20 cellular contexts compared by ENCODE assay signal in the genomic region with DNA sequence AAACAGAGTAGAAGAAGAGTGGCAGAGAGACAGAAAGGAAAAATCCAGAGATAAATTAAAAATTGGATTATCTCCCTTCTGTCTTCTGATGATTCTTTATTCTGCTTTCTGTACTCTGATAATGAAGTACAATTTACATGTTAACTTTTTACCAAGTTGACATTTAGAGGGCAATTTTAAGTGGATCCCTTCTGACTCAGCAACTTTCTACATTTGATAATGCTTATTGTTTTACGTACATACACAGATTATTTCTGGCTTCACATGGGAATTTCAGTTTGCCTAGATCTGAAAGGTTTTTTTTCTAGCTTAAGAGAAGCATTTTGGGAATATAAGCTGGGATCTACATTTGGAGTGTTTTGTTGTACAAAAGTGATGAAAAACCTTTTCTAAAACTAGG.
DNase-seq lines count a peak whose midpoint lies in the region; TF ChIP-seq lines count a peak whose summit lies in the region.
"Had no signal": no experiment of that assay in that cellular context is flagged by ENCODE, and none has a peak within 500 bp of the region (broad histone marks: within the 10 kb centered on the region; RNA-seq: fewer than 3 reads in every experiment).

No MANE protein-coding gene starts in this region.

- no peak overlapping the region for H3K9ac ChIP-seq in Karpas-422 (ENCODE audit: low read length)
- H3K9ac ChIP-seq: BLaER1 had no signal

- no peak overlapping the region for H2AFZ ChIP-seq in Karpas-422 (ENCODE audit: low read length)

- H3K9me3 Mint-ChIP-seq in Calu3 (ENCODE audit: low read depth, unreplicated experiment), result peaks cover 2% of the 10 kb centered on the region
- H3K9me3 Mint-ChIP-seq: HFFc6 had no signal

- no peaks in the 10 kb centered on the region for H3K27me3 Mint-ChIP-seq in Calu3 (ENCODE audit: unreplicated experiment)
- H3K27me3 Mint-ChIP-seq: B cell; CD4-positive, CD25-positive, alpha-beta regulatory T cell had no signal

- intact Hi-C loops in Calu3 (cut with micrococcal nuclease; ENCODE audit: unreplicated experiment), result no loop called here

- no peak for TF ChIP-seq CTCF in Calu3 (IDR thresholded peaks at IDR 0.05; ENCODE audit: unreplicated experiment)
- no peak for TF ChIP-seq CTCF in fibroblast of the aortic adventitia (IDR thresholded peaks at IDR 0.05; ENCODE audit: insufficient read depth, low read length)

- no peak overlapping the region for H3K4me2 ChIP-seq in Karpas-422 (ENCODE audit: low read depth, low read length, poor library complexity, severe bottlenecking)
- H3K4me2 ChIP-seq: BLaER1 had no signal

- H3K4me3 Mint-ChIP-seq in Calu3 (ENCODE audit: low read depth, unreplicated experiment), result no peak overlapping the region
- H3K4me3 Mint-ChIP-seq: B cell; CD4-positive, CD25-positive, alpha-beta regulatory T cell; CD8-positive, alpha-beta T cell; HFFc6 had no signal

- peaks cover 12% of the 10 kb centered on the region for H3K9me3 ChIP-seq in Karpas-422 (ENCODE audit: low read length)
- H3K9me3 ChIP-seq: BLaER1, Caco-2, HAP-1 had no signal

- no peaks in the 10 kb centered on the region for H4K20me1 ChIP-seq in Karpas-422 (ENCODE audit: insufficient read depth, low read depth, low read length)
- H4K20me1 ChIP-seq: BLaER1 had no signal

- DNase-seq in Calu3 (no peak), OCI-M1 (lab: John Stamatoyannopoulos, UW) (peak; percentile 44), fibroblast of the aortic adventitia (ENCODE audit: low read depth) (peak; percentile 6), NCI-H446 (lab: John Stamatoyannopoulos, UW) (no peak), Karpas-422 (no peak), retina (no peak)
- DNase-seq: Caco-2; CD4-positive, CD25-positive, alpha-beta regulatory T cell; CD8-positive, alpha-beta T cell; DMS 273 treated with DMSO at 0.1 percent for 48 hours; DMS79; EL; GDM1; GOT3; HFFc6 had no signal

- no peaks in the 10 kb centered on the region for H3K9me2 ChIP-seq in Karpas-422 (replicated peaks; ENCODE audit: insufficient read depth, low read length)

- BruUV-seq in Calu3 (replicated peaks; lab: Mats Ljungman, UMichigan), result no TSS peak

- no peaks in the 10 kb centered on the region for H3K79me2 ChIP-seq in Karpas-422 (ENCODE audit: low read length)

- peak overlapping the region; percentile 91 for H3K27ac Mint-ChIP-seq in Calu3 (ENCODE audit: unreplicated experiment)
- H3K27ac Mint-ChIP-seq: B cell; CD4-positive, CD25-positive, alpha-beta regulatory T cell; CD8-positive, alpha-beta T cell; HFFc6 had no signal

- H3K4me3 ChIP-seq in fibroblast of the aortic adventitia (ENCODE audit: low read depth, low read length) (no peak overlapping the region), Karpas-422 (ENCODE audit: low read length) (no peak overlapping the region)
- H3K4me3 ChIP-seq: BLaER1, GM12878, HAP-1 had no signal

- no peak overlapping the region for H3K27ac ChIP-seq in Karpas-422 (ENCODE audit: low read length)
- H3K27ac ChIP-seq: BLaER1, C4-2B had no signal

- CTCF ChIA-PET in Calu3 (lab: Charles Lee), result interaction anchor here (1.1 kb wide), 1 partner anchor 9 kb away, joined by 3 read pairs; no protein-coding TSS in a partner anchor

- no peaks in the 10 kb centered on the region for H3K27me3 ChIP-seq in Karpas-422 (ENCODE audit: low read length)
- H3K27me3 ChIP-seq: BLaER1 had no signal

- H3K4me1 Mint-ChIP-seq in Calu3 (ENCODE audit: low read depth, unreplicated experiment), result peaks cover 41% of the 10 kb centered on the region
- H3K4me1 Mint-ChIP-seq: B cell; CD4-positive, CD25-positive, alpha-beta regulatory T cell had no signal

- peaks cover 6% of the 10 kb centered on the region for H3K36me3 Mint-ChIP-seq in Calu3 (ENCODE audit: insufficient read depth, unreplicated experiment)
- H3K36me3 Mint-ChIP-seq: CD4-positive, CD25-positive, alpha-beta regulatory T cell; CD8-positive, alpha-beta T cell had no signal

- no peaks in the 10 kb centered on the region for H3K4me1 ChIP-seq in Karpas-422 (ENCODE audit: low read length)
- H3K4me1 ChIP-seq: BLaER1, Caco-2, HAP-1 had no signal

- H3K36me3 ChIP-seq in Karpas-422 (ENCODE audit: insufficient read depth, low read length), result no peaks in the 10 kb centered on the region
- H3K36me3 ChIP-seq: BLaER1, HAP-1 had no signal

Comparison
In these comparisons a context has a peak if more than half of its experiments do, and no peak if none do; other contexts are left out.
1. DNase-seq: peak in OCI-M1 (single experiment) and fibroblast of the aortic adventitia (single experiment); none in Calu3 (single experiment), NCI-H446 (0 of 2), Karpas-422 (single experiment) and retina (single experiment).